8 cellular contexts compared by ENCODE assay signal in the genomic region with DNA sequence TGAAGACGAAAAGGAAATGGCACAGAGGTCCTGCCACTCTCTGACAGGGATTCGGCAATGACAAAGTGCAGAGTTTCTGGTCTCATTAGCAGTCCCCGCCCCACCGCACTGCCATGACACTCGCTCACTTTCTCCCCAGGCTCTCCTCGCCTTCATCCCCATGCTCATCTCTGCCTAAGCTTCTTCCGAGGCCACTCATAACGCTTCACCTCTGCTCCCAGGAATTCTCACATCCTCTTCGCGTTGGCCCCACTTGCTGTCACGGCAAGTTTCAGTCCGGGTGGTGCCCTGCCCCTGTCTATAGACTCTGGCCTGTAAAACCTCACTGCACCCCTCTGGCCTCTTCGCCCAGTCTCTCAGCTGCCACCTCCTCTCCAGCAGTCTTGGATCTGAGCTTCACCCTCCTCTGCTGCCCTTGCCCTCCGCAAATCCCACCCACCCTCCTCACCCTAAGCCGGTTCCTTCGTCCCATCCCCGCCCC. TPM values are rescaled to one million over a fixed set of nuclear protein-coding genes. Genes with fewer than 3 reads are reported as not detected.
DNase-seq lines count a peak whose midpoint lies in the region; ATAC-seq and TF ChIP-seq lines count a peak whose summit lies in the region.

No MANE protein-coding gene starts in this region.

- ATAC-seq in gastrocnemius medialis (peak; percentile 15 to 17), GM21526 (IDR thresholded peaks at IDR 0.05; ENCODE audit: low FRiP score, unreplicated experiment) (no peak), GM18861 (IDR thresholded peaks at IDR 0.05; ENCODE audit: unreplicated experiment) (no peak)

- no peaks in the 10 kb centered on the region for H3K27me3 ChIP-seq in right atrium auricular region
- H3K27me3 ChIP-seq in gastrocnemius medialis: no peaks in the 10 kb centered on the region

- no peaks in the 10 kb centered on the region for H3K27me3 Mint-ChIP-seq in activated naive CD8-positive, alpha-beta T cell

- CTCF ChIA-PET in RWPE1 (lab: Yijun Ruan, JAX): no interaction called here

- peak overlapping the region; percentile 74 to 94 for H3K4me3 ChIP-seq in right atrium auricular region
- peak overlapping the region; percentile 77 to 98 (median 92) for H3K4me3 ChIP-seq in gastrocnemius medialis

- H3K9me3 ChIP-seq in right atrium auricular region: no peaks in the 10 kb centered on the region
- H3K9me3 ChIP-seq in gastrocnemius medialis: no peaks in the 10 kb centered on the region

- H3K36me3 Mint-ChIP-seq in activated naive CD8-positive, alpha-beta T cell: peaks cover 3% of the 10 kb centered on the region

- H3K9me3 Mint-ChIP-seq in activated naive CD8-positive, alpha-beta T cell (ENCODE audit: low read depth): no peaks in the 10 kb centered on the region

- peaks cover 0 to 22% of the 10 kb centered on the region in 2 donors for H3K4me1 ChIP-seq in right atrium auricular region
- peaks cover 17 to 21% of the 10 kb centered on the region in 2 donors for H3K4me1 ChIP-seq in gastrocnemius medialis

- POLR2A ChIA-PET in RWPE1 (lab: Yijun Ruan, JAX; ENCODE audit: low non-redundant PET): interaction anchor here (0.7 kb wide), 1 partner anchor 17 kb away, joined by 3 read pairs; no protein-coding TSS in a partner anchor

- TF ChIP-seq CTCF in RWPE1 (conservative IDR thresholded peaks at IDR 0.05; ENCODE audit: low read depth) (no peak), right atrium auricular region (IDR thresholded peaks at IDR 0.05) (no peak), gastrocnemius medialis (IDR thresholded peaks at IDR 0.05 in 4 of 5, conservative IDR thresholded peaks at IDR 0.05 in 1 of 5) (no peak)

- H3K27ac Mint-ChIP-seq in activated naive CD8-positive, alpha-beta T cell: peak overlapping the region; percentile 75

- DNase-seq in SIG-M5 treated with dmso at 0.1 percent for 504 hours (lab: John Stamatoyannopoulos, UW; ENCODE audit: unreplicated experiment): peak; percentile 39
- no peak for DNase-seq in SIG-M5 (lab: John Stamatoyannopoulos, UW)
- DNase-seq in RWPE1 (ENCODE audit: low spot score): peak; percentile 40
- no peak for DNase-seq in right atrium auricular region (ENCODE audit: low spot score)
- DNase-seq in gastrocnemius medialis: no peak

- peak overlapping the region; percentile 77 for H3K27ac ChIP-seq in RWPE1
- peak overlapping the region; percentile 83 to 87 for H3K27ac ChIP-seq in right atrium auricular region
- peak overlapping the region; percentile 86 to 95 (median 92) for H3K27ac ChIP-seq in gastrocnemius medialis

- TF ChIP-seq POLR2A in gastrocnemius medialis (IDR thresholded peaks at IDR 0.05): no peak

- H3K4me1 Mint-ChIP-seq in activated naive CD8-positive, alpha-beta T cell (ENCODE audit: low read depth): peaks cover 34% of the 10 kb centered on the region

- intact Hi-C loops in gastrocnemius medialis (cut with DNase I; ENCODE audit: low total_unique reads): loop anchor here (2.0 kb wide), 1 partner anchor 23 kb away; no protein-coding TSS in a partner anchor

- no peaks in the 10 kb centered on the region for H3K36me3 ChIP-seq in right atrium auricular region
- H3K36me3 ChIP-seq in gastrocnemius medialis: no peaks in the 10 kb centered on the region

- in situ Hi-C loops in gastrocnemius medialis (cut with MboI; ENCODE audit: low sequenced_read_pairs in 4 of 4): no loop called here

- peak overlapping the region; percentile 94 for H3K4me3 Mint-ChIP-seq in activated naive CD8-positive, alpha-beta T cell

RNA-seq across cellular contexts. Expression of a gene that starts 0.7 kb away (rescaled TPM):
- total RNA-seq in right atrium auricular region (10 to 100 TPM; 32.3 to 32.7 TPM), gastrocnemius medialis (10 to 100 TPM; 15.6 to 33.1 (median 21.6) TPM)

RNA-seq across cellular contexts. Expression of a gene that starts 13.6 kb away (rescaled TPM):
- total RNA-seq in right atrium auricular region (10 to 100 TPM; 39.9 to 61.8 TPM), gastrocnemius medialis (100 to 1,000 TPM in 3 of 4 donors, 10 to 100 TPM in 1; 77.7 to 184 (median 111) TPM)

RNA-seq across cellular contexts. Expression of a gene that starts 55.0 kb away (rescaled TPM):
- total RNA-seq in right atrium auricular region (10 to 100 TPM; 22.2 to 23.4 TPM), gastrocnemius medialis (100 to 1,000 TPM in 1 of 4 donors, 10 to 100 TPM in 3; 18.0 to 126 (median 26.7) TPM)

Comparison
In these comparisons a context has a peak if more than half of its experiments do, and no peak if none do; other contexts are left out.
1. DNase-seq: peak in SIG-M5 treated with dmso at 0.1 percent for 504 hours (single experiment) and RWPE1 (single experiment); none in SIG-M5 (single experiment), right atrium auricular region (single experiment) and gastrocnemius medialis (0 of 2).
2. ATAC-seq: peak in gastrocnemius medialis (2 of 2); none in GM21526 (single experiment) and GM18861 (single experiment).
3. Peak in every context shown above with its lines, with median percentiles within 50 percentile points of each other: H3K27ac ChIP-seq.